ENCODE assay signal across 19 cellular contexts in the genomic region with DNA sequence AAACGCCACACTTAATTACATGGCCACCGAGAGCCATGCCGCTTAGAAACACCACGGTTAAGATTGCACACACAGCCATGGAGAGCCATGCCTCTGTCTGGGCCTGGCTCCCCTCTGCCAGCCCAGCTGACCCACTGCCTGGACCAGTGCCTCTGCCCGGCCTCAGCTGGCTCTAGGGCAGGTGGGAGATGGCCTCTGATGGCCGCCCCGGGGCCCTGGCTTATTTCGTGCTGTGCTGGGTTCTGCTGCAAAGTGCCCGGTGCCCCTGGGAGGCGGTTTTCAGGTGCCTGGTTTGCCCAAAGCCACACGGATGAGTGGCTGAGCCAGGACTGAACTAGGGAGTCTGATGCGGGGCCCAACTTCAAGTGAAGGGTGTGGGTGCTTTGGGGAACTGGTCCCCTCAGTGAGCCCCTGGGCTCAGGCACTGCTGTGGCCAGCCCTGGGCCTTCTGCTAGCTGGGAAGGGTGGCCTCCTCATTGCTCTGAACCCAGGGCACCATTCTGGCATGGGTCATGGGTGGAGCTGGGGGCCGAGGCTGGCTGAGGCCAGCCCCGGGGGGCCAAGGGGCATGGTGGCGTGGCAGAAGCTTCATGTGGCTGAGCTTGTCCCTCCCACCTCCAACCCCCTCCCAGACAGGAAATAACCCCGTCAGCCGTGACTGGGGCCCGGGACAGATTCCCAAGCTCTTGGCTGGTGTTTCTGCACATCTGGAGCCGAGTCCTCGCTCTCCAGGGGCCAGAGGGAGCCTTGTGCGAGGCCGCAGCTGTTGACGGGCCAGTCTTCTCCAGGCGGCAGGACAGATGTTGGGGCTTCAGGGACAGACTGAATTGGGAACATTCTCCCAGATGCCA. TPM values are rescaled to one million over a fixed set of nuclear protein-coding genes. Genes with fewer than 3 reads are reported as not detected.
DNase-seq lines count a peak whose midpoint lies in the region; ATAC-seq, FAIRE-seq and TF ChIP-seq lines count a peak whose summit lies in the region.
"Had no signal": no experiment of that assay in that cellular context is flagged by ENCODE, and none has a peak within 500 bp of the region (broad histone marks: within the 10 kb centered on the region; RNA-seq: fewer than 3 reads in every experiment).

No MANE protein-coding gene starts in this region.

- ATAC-seq in HepG2 (no peak), right lobe of liver (no peak), Right ventricle myocardium superior (ENCODE audit: poor library complexity) (peak; percentile 45)

- DNase-seq in HepG2 (ENCODE audit: low spot score) (no peak), right lobe of liver (no peak), Right ventricle myocardium superior (peak; percentile 83), neural crest cell (ENCODE audit: low read depth, low spot score) (no peak), smooth muscle cell (lab: John Stamatoyannopoulos, UW; ENCODE audit: unreplicated experiment) (no peak), SK-N-SH (no peak), dermis blood vessel endothelial cell (no peak)
- no peak for DNase-seq in stimulated activated naive CD4-positive, alpha-beta T cell (lab: John Stamatoyannopoulos, UW)
- DNase-seq: activated gamma-delta T cell treated with Interleukin-2 at 50 U/mL for 16 hours; foreskin melanocyte; NCI-H1048; OCI-M1; posterior cingulate gyrus; stimulated activated CD4-positive, alpha-beta T cell treated with anti-CD3 and anti-CD28 coated beads, Interleukin-1b, Interleukin-23, amount 100 ng/mL, for 48 hours; SW 1271 had no signal

- H3K27ac Mint-ChIP-seq in neural crest cell (ENCODE audit: unreplicated experiment): no peak overlapping the region

- peaks cover 37% of the 10 kb centered on the region for H3K4me1 Mint-ChIP-seq in neural crest cell

- 92% methylated on average over 5 of the region's 24 CpGs for WGBS in HepG2 (ENCODE audit: low lambda C conversion rate)
- 89% methylated on average over 4 of the region's 24 CpGs for whole genome bisulfite sequencing in right lobe of liver (ENCODE audit: insufficient coverage, low coverage, low lambda C conversion rate, missing lambda C conversion rate)
- WGBS in smooth muscle cell (ENCODE audit: low lambda C conversion rate): 69% methylated on average over 24 of the region's 24 CpGs
- 95% methylated on average over 8 of the region's 24 CpGs for WGBS in SK-N-SH (ENCODE audit: low lambda C conversion rate)

- in situ Hi-C loops in HepG2 (cut with HindIII; ENCODE audit: extremely low pct_ligation_motif_present, low pct_unique_long_range_greater_than_20kb): no loop called here

- H3K27ac ChIP-seq in HepG2 (ENCODE audit: extremely low read length, insufficient read depth, low read length) (no peak overlapping the region), right lobe of liver (no peak overlapping the region), smooth muscle cell (ENCODE audit: low read depth) (no peak overlapping the region), SK-N-SH (ENCODE audit: low read depth in 2 of 2, low read length in 1 of 2) (peak overlapping the region in 1 of 2 experiments; percentile 22; a peak in 1 of 4 replicates)

- H4K20me1 ChIP-seq in HepG2 (ENCODE audit: insufficient read depth, low read length): no peaks in the 10 kb centered on the region
- H4K20me1 ChIP-seq in smooth muscle cell (ENCODE audit: low read depth): peaks cover 19% of the 10 kb centered on the region
- no peaks in the 10 kb centered on the region for H4K20me1 ChIP-seq in SK-N-SH (ENCODE audit: insufficient read depth)

- peak overlapping the region; percentile 67 for H3K4me3 Mint-ChIP-seq in neural crest cell

- CTCF ChIA-PET in HepG2 (lab: Yijun Ruan, JAX; ENCODE audit: low intra/inter-chr PET ratio, low total read pairs) (no interaction called here), SK-N-SH (lab: Yijun Ruan, JAX) (interaction anchor here (1.3 to 2.1 kb wide), 4 partner anchors 16 to 175 kb away, joined by 3 to 20 read pairs (median 4); no protein-coding TSS in a partner anchor)

- H3F3A ChIP-seq in smooth muscle cell (ENCODE audit: low read depth) (no peaks in the 10 kb centered on the region), SK-N-SH (replicated peaks; ENCODE audit: insufficient read depth) (no peaks in the 10 kb centered on the region)

- H3K9ac ChIP-seq in HepG2 (ENCODE audit: insufficient read depth, low read depth, low read length) (no peak overlapping the region), smooth muscle cell (ENCODE audit: low read depth) (no peak overlapping the region), SK-N-SH (no peak overlapping the region)

- H3K9me2 ChIP-seq in SK-N-SH: no peaks in the 10 kb centered on the region

- H3K27me3 ChIP-seq in HepG2 (ENCODE audit: control insufficient read depth in 1 of 2, insufficient read depth in 2 of 2, low read length in 2 of 2) (peaks cover 0 to 7% of the 10 kb centered on the region in 2 experiments; a peak in 4 of 5 replicates), right lobe of liver (no peaks in the 10 kb centered on the region), smooth muscle cell (ENCODE audit: low read depth) (no peaks in the 10 kb centered on the region), SK-N-SH (ENCODE audit: insufficient read depth) (no peaks in the 10 kb centered on the region)

- H3K4me1 ChIP-seq in HepG2 (ENCODE audit: insufficient read depth, low read length) (peaks cover 35% of the 10 kb centered on the region), right lobe of liver (peaks cover 0 to 12% (median 5%) of the 10 kb centered on the region in 4 donors), smooth muscle cell (ENCODE audit: low read depth) (no peaks in the 10 kb centered on the region), SK-N-SH (ENCODE audit: control insufficient read depth in 1 of 2, insufficient read depth in 2 of 2, low read depth in 1 of 2, low read length in 1 of 2) (peaks cover 0 to 27% of the 10 kb centered on the region in 2 experiments; a peak in 1 of 4 replicates)

- no peaks in the 10 kb centered on the region for H3K36me3 ChIP-seq in HepG2 (replicated peaks in 1 of 2; ENCODE audit: control insufficient read depth in 1 of 2, insufficient read depth in 2 of 2, low read length in 2 of 2)
- H3K36me3 ChIP-seq in right lobe of liver: no peaks in the 10 kb centered on the region
- H3K36me3 ChIP-seq in smooth muscle cell (ENCODE audit: low read depth): no peaks in the 10 kb centered on the region
- H3K36me3 ChIP-seq in SK-N-SH (replicated peaks in 1 of 2; ENCODE audit: control insufficient read depth in 1 of 2, insufficient read depth in 2 of 2, low read length in 1 of 2): no peaks in the 10 kb centered on the region

- H3K79me2 ChIP-seq in HepG2 (ENCODE audit: insufficient read depth, low read length): no peaks in the 10 kb centered on the region
- no peaks in the 10 kb centered on the region for H3K79me2 ChIP-seq in smooth muscle cell (ENCODE audit: low read depth)
- no peaks in the 10 kb centered on the region for H3K79me2 ChIP-seq in SK-N-SH (ENCODE audit: insufficient read depth)

- POLR2A ChIA-PET in HepG2 (lab: Yijun Ruan, JAX): no interaction called here
- POLR2A ChIA-PET in SK-N-SH (lab: Yijun Ruan, JAX): interaction anchor here (1.2 kb wide), 1 partner anchor 15 kb away, joined by 3 read pairs; no protein-coding TSS in a partner anchor

- intact Hi-C loops in HepG2 (cut with micrococcal nuclease; ENCODE audit: unreplicated experiment) (no loop called here), right lobe of liver (cut with DNase I) (no loop called here), Right ventricle myocardium superior (cut with DNase I) (no loop called here)

- H3K9me3 ChIP-seq in HepG2 (ENCODE audit: low read length) (no peaks in the 10 kb centered on the region), right lobe of liver (no peaks in the 10 kb centered on the region), smooth muscle cell (replicated peaks; ENCODE audit: low read depth) (no peaks in the 10 kb centered on the region), SK-N-SH (no peaks in the 10 kb centered on the region)

- H3K4me3 ChIP-seq in HepG2 (replicated peaks in 1 of 3; ENCODE audit: insufficient read depth in 1 of 3, low read depth in 2 of 3, low read length in 3 of 3) (no peak overlapping the region), right lobe of liver (no peak overlapping the region), smooth muscle cell (no peak overlapping the region), SK-N-SH (ENCODE audit: low read depth in 2 of 2, low read length in 1 of 2) (no peak overlapping the region)

- H2AFZ ChIP-seq in HepG2 (ENCODE audit: low read length) (no peak overlapping the region), smooth muscle cell (ENCODE audit: low read depth) (no peak overlapping the region), SK-N-SH (ENCODE audit: low read depth) (no peak overlapping the region)

- H3K4me2 ChIP-seq in HepG2 (ENCODE audit: low read depth, low read length): no peak overlapping the region
- no peak overlapping the region for H3K4me2 ChIP-seq in smooth muscle cell
- no peak overlapping the region for H3K4me2 ChIP-seq in SK-N-SH

- H3K9me3 Mint-ChIP-seq in neural crest cell: no peaks in the 10 kb centered on the region

- TF ChIP-seq RAD21 in HepG2 (CRISPR knock-in tag; IDR thresholded peaks at IDR 0.05): no peak
- TF ChIP-seq RAD21 in SK-N-SH (IDR thresholded peaks at IDR 0.05; ENCODE audit: low read length): no peak

- no peak for TF ChIP-seq EP300 in HepG2 (IDR thresholded peaks at IDR 0.05; ENCODE audit: low read depth in 2 of 2, low read length in 2 of 2)
- TF ChIP-seq EP300 in HepG2 (CRISPR knock-in tag; IDR thresholded peaks at IDR 0.05; ENCODE audit: borderline replicate concordance): no peak
- TF ChIP-seq EP300 in SK-N-SH (IDR thresholded peaks at IDR 0.05; ENCODE audit: borderline replicate concordance in 1 of 2, low read depth in 1 of 2, low read length in 1 of 2): no peak

- no peak for TF ChIP-seq CTCF in HepG2 (CRISPR knock-in tag; IDR thresholded peaks at IDR 0.05)
- TF ChIP-seq CTCF in right lobe of liver (IDR thresholded peaks at IDR 0.05): no peak
- no peak for TF ChIP-seq CTCF in neural crest cell (conservative IDR thresholded peaks at IDR 0.05)
- no peak for TF ChIP-seq CTCF in smooth muscle cell (IDR thresholded peaks at IDR 0.05; ENCODE audit: borderline replicate concordance, insufficient read depth, poor library complexity, severe bottlenecking)
- no peak for TF ChIP-seq CTCF in SK-N-SH (IDR thresholded peaks at IDR 0.05)

- H3K27me3 Mint-ChIP-seq in neural crest cell (ENCODE audit: low read depth): no peaks in the 10 kb centered on the region

- TF ChIP-seq POLR2A in HepG2 (IDR thresholded peaks at IDR 0.05; ENCODE audit: insufficient read depth in 1 of 2, low read depth in 2 of 2, low read length in 2 of 2) (no peak), right lobe of liver (IDR thresholded peaks at IDR 0.05) (no peak)

- FAIRE-seq in HepG2 (lab: Jason Lieb, UNC): no peak
- FAIRE-seq: A204.1, GM18507 had no signal

- H3K36me3 Mint-ChIP-seq in neural crest cell (ENCODE audit: low read depth): no peaks in the 10 kb centered on the region

- BruUV-seq in HepG2 (replicated peaks; lab: Mats Ljungman, UMichigan): no TSS peak

RNA-seq across cellular contexts. Expression of a gene that starts 1.9 kb away (rescaled TPM):
- total RNA-seq in HepG2 (2016; rRNA removed; fragmentation: Illumina TruSeq; extraction: Trizol) (0.27 and 0.31 TPM in 2 replicates), right lobe of liver (10 to 100 TPM in 1 of 6 experiments, 1 to 10 TPM in 5; 1.5 to 34.6 (median 6.6) TPM), Right ventricle myocardium superior (12.5 TPM), neural crest cell (28.1 and 28.7 TPM in 2 replicates), smooth muscle cell (6.4 and 8.2 TPM in 2 replicates), dermis blood vessel endothelial cell (2.2 and 2.8 TPM in 2 replicates)
- total RNA-seq in HepG2 (2016; cell fraction: cytosol; rRNA removed; fragmentation: Illumina TruSeq; extraction: Trizol; ENCODE audit: low read depth): 0.09 and 0.10 TPM in 2 replicates
- 0.12 and 0.28 TPM in 2 replicates for total RNA-seq in HepG2 (2016; cell fraction: insoluble cytoplasmic fraction; rRNA removed; fragmentation: Illumina TruSeq; extraction: Trizol)
- total RNA-seq in HepG2 (2016; cell fraction: membrane; rRNA removed; fragmentation: Illumina TruSeq; extraction: Trizol): 0.34 TPM in 2 replicates
- 0.31 TPM in 2 replicates for total RNA-seq in HepG2 (2016; cell fraction: nucleus; rRNA removed; fragmentation: Illumina TruSeq; extraction: Trizol)
- polyA plus RNA-seq in HepG2 (2011; rRNA removed) (0.22 and 0.44 TPM in 2 replicates), smooth muscle cell (15.5 and 15.8 TPM in 2 replicates), SK-N-SH (2012; rRNA removed) (5.2 and 6.6 TPM in 2 replicates)
- 0.19 and 0.31 TPM in 2 replicates for polyA plus RNA-seq in HepG2 (2011; cell fraction: cytosol; rRNA removed)
- 0.50 and 0.85 TPM in 2 replicates for polyA plus RNA-seq in HepG2 (2011; cell fraction: nucleus; rRNA removed)
- 0.15 and 0.28 TPM in 2 replicates for polyA plus RNA-seq in HepG2 (2012)
- polyA plus RNA-seq in HepG2 (2016; cell fraction: cytosol; fragmentation: Illumina TruSeq; extraction: Trizol; ENCODE audit: low read depth): 0.09 and 0.19 TPM in 2 replicates
- 0.29 and 0.35 TPM in 2 replicates for polyA plus RNA-seq in HepG2 (2016; cell fraction: insoluble cytoplasmic fraction; fragmentation: Illumina TruSeq; extraction: Trizol; ENCODE audit: low read depth)
- polyA plus RNA-seq in HepG2 (2016; cell fraction: membrane; fragmentation: Illumina TruSeq; extraction: Trizol; ENCODE audit: low read depth): 0.34 and 0.41 TPM in 2 replicates
- polyA plus RNA-seq in HepG2 (2016; cell fraction: nucleus; fragmentation: Illumina TruSeq; extraction: Trizol; ENCODE audit: insufficient read depth, low read depth): 0.17 and 0.36 TPM in 2 replicates
- polyA minus RNA-seq in HepG2 (2011; rRNA and poly(A)+ RNA removed; ENCODE audit: low replicate concordance): 0.98 and 5.5 TPM in 2 replicates
- polyA minus RNA-seq in HepG2 (2011; cell fraction: cytosol; rRNA and poly(A)+ RNA removed): 0.30 and 0.44 TPM in 2 replicates
- polyA minus RNA-seq in HepG2 (2011; cell fraction: nucleus; rRNA and poly(A)+ RNA removed): 0.25 and 0.26 TPM in 2 replicates
- polyA plus RNA-seq in SK-N-SH (2012; cell fraction: cytosol; rRNA removed): 2.3 and 4.2 TPM in 2 replicates
- 13.1 and 18.0 TPM in 2 replicates for polyA plus RNA-seq in SK-N-SH (2012; cell fraction: nucleus; rRNA removed)

RNA-seq across cellular contexts. Expression of a gene that starts 18.8 kb away (rescaled TPM):
- total RNA-seq in HepG2 (2016; rRNA removed; fragmentation: Illumina TruSeq; extraction: Trizol) (not detected in 2 replicates), right lobe of liver (not detected), Right ventricle myocardium superior (not detected), neural crest cell (23.6 and 25.2 TPM in 2 replicates), smooth muscle cell (not detected in 2 replicates), dermis blood vessel endothelial cell (not detected in 2 replicates)
- not detected in 2 replicates for total RNA-seq in HepG2 (2016; cell fraction: cytosol; rRNA removed; fragmentation: Illumina TruSeq; extraction: Trizol; ENCODE audit: low read depth)
- not detected in 2 replicates for total RNA-seq in HepG2 (2016; cell fraction: insoluble cytoplasmic fraction; rRNA removed; fragmentation: Illumina TruSeq; extraction: Trizol)
- not detected in 2 replicates for total RNA-seq in HepG2 (2016; cell fraction: membrane; rRNA removed; fragmentation: Illumina TruSeq; extraction: Trizol)
- not detected in 2 replicates for total RNA-seq in HepG2 (2016; cell fraction: nucleus; rRNA removed; fragmentation: Illumina TruSeq; extraction: Trizol)
- polyA plus RNA-seq in HepG2 (2011; rRNA removed) (not detected in 2 replicates), smooth muscle cell (not detected in 2 replicates), SK-N-SH (2012; rRNA removed) (not detected in 2 replicates)
- not detected in 2 replicates for polyA plus RNA-seq in HepG2 (2011; cell fraction: cytosol; rRNA removed)
- not detected in 2 replicates for polyA plus RNA-seq in HepG2 (2011; cell fraction: nucleus; rRNA removed)
- not detected in 2 replicates for polyA plus RNA-seq in HepG2 (2012)
- polyA plus RNA-seq in HepG2 (2016; cell fraction: cytosol; fragmentation: Illumina TruSeq; extraction: Trizol; ENCODE audit: low read depth): not detected in 2 replicates
- polyA plus RNA-seq in HepG2 (2016; cell fraction: insoluble cytoplasmic fraction; fragmentation: Illumina TruSeq; extraction: Trizol; ENCODE audit: low read depth): not detected in 2 replicates
- not detected in 2 replicates for polyA plus RNA-seq in HepG2 (2016; cell fraction: membrane; fragmentation: Illumina TruSeq; extraction: Trizol; ENCODE audit: low read depth)
- not detected in 2 replicates for polyA plus RNA-seq in HepG2 (2016; cell fraction: nucleus; fragmentation: Illumina TruSeq; extraction: Trizol; ENCODE audit: insufficient read depth, low read depth)
- polyA minus RNA-seq in HepG2 (2011; rRNA and poly(A)+ RNA removed; ENCODE audit: low replicate concordance): not detected in 2 replicates
- not detected in 2 replicates for polyA minus RNA-seq in HepG2 (2011; cell fraction: cytosol; rRNA and poly(A)+ RNA removed)
- polyA minus RNA-seq in HepG2 (2011; cell fraction: nucleus; rRNA and poly(A)+ RNA removed): not detected in 2 replicates
- not detected in 2 replicates for polyA plus RNA-seq in SK-N-SH (2012; cell fraction: cytosol; rRNA removed)
- not detected in 2 replicates for polyA plus RNA-seq in SK-N-SH (2012; cell fraction: nucleus; rRNA removed)
- total RNA-seq: activated CD8-positive, alpha-beta memory T cell treated with anti-CD3 and anti-CD28 coated beads for 36 hours; temporal lobe had no signal

RNA-seq across cellular contexts. Expression of a gene that starts 27.0 kb away (rescaled TPM):
- total RNA-seq in HepG2 (2016; rRNA removed; fragmentation: Illumina TruSeq; extraction: Trizol) (61.7 and 69.7 TPM in 2 replicates), right lobe of liver (10 to 100 TPM; 15.9 to 28.5 (median 20.4) TPM), Right ventricle myocardium superior (48.8 TPM), neural crest cell (85.4 and 92.8 TPM in 2 replicates), smooth muscle cell (55.1 and 66.8 TPM in 2 replicates), dermis blood vessel endothelial cell (81.7 and 121 TPM in 2 replicates)
- 23.7 and 29.8 TPM in 2 replicates for total RNA-seq in HepG2 (2016; cell fraction: cytosol; rRNA removed; fragmentation: Illumina TruSeq; extraction: Trizol; ENCODE audit: low read depth)
- 60.0 and 68.5 TPM in 2 replicates for total RNA-seq in HepG2 (2016; cell fraction: insoluble cytoplasmic fraction; rRNA removed; fragmentation: Illumina TruSeq; extraction: Trizol)
- 90.0 and 91.4 TPM in 2 replicates for total RNA-seq in HepG2 (2016; cell fraction: membrane; rRNA removed; fragmentation: Illumina TruSeq; extraction: Trizol)
- total RNA-seq in HepG2 (2016; cell fraction: nucleus; rRNA removed; fragmentation: Illumina TruSeq; extraction: Trizol): 45.6 and 50.8 TPM in 2 replicates
- polyA plus RNA-seq in HepG2 (2011; rRNA removed) (23.1 and 24.6 TPM in 2 replicates), smooth muscle cell (34.7 and 36.6 TPM in 2 replicates), SK-N-SH (2012; rRNA removed) (40.2 and 43.7 TPM in 2 replicates)
- 23.8 and 31.3 TPM in 2 replicates for polyA plus RNA-seq in HepG2 (2011; cell fraction: cytosol; rRNA removed)
- 8.9 and 10.8 TPM in 2 replicates for polyA plus RNA-seq in HepG2 (2011; cell fraction: nucleus; rRNA removed)
- 26.0 and 27.3 TPM in 2 replicates for polyA plus RNA-seq in HepG2 (2012)
- 38.8 and 46.6 TPM in 2 replicates for polyA plus RNA-seq in HepG2 (2016; cell fraction: cytosol; fragmentation: Illumina TruSeq; extraction: Trizol; ENCODE audit: low read depth)
- 66.5 and 67.0 TPM in 2 replicates for polyA plus RNA-seq in HepG2 (2016; cell fraction: insoluble cytoplasmic fraction; fragmentation: Illumina TruSeq; extraction: Trizol; ENCODE audit: low read depth)
- polyA plus RNA-seq in HepG2 (2016; cell fraction: membrane; fragmentation: Illumina TruSeq; extraction: Trizol; ENCODE audit: low read depth): 87.3 and 91.3 TPM in 2 replicates
- 77.9 and 79.1 TPM in 2 replicates for polyA plus RNA-seq in HepG2 (2016; cell fraction: nucleus; fragmentation: Illumina TruSeq; extraction: Trizol; ENCODE audit: insufficient read depth, low read depth)
- 42.4 and 109 TPM in 2 replicates for polyA minus RNA-seq in HepG2 (2011; rRNA and poly(A)+ RNA removed; ENCODE audit: low replicate concordance)
- polyA minus RNA-seq in HepG2 (2011; cell fraction: cytosol; rRNA and poly(A)+ RNA removed): 24.0 and 31.1 TPM in 2 replicates
- polyA minus RNA-seq in HepG2 (2011; cell fraction: nucleus; rRNA and poly(A)+ RNA removed): 12.5 and 14.2 TPM in 2 replicates
- polyA plus RNA-seq in SK-N-SH (2012; cell fraction: cytosol; rRNA removed): 41.9 and 51.0 TPM in 2 replicates
- polyA plus RNA-seq in SK-N-SH (2012; cell fraction: nucleus; rRNA removed): 16.5 and 21.6 TPM in 2 replicates

RNA-seq across cellular contexts. Expression of a gene that starts 56.9 kb away (rescaled TPM):
- 1.7 and 9.8 TPM in 2 replicates for total RNA-seq in HepG2 (2016; rRNA removed; fragmentation: Illumina TruSeq; extraction: Trizol)
- 2.0 and 3.0 TPM in 2 replicates for total RNA-seq in HepG2 (2016; cell fraction: cytosol; rRNA removed; fragmentation: Illumina TruSeq; extraction: Trizol; ENCODE audit: low read depth)
- 2.1 and 8.9 TPM in 2 replicates for total RNA-seq in HepG2 (2016; cell fraction: insoluble cytoplasmic fraction; rRNA removed; fragmentation: Illumina TruSeq; extraction: Trizol)
- total RNA-seq in HepG2 (2016; cell fraction: membrane; rRNA removed; fragmentation: Illumina TruSeq; extraction: Trizol): 2.4 and 2.5 TPM in 2 replicates
- total RNA-seq in HepG2 (2016; cell fraction: nucleus; rRNA removed; fragmentation: Illumina TruSeq; extraction: Trizol): 14.8 and 17.7 TPM in 2 replicates
- 15.9 and 17.9 TPM in 2 replicates for polyA plus RNA-seq in HepG2 (2011; rRNA removed)
- 3.1 and 5.5 TPM in 2 replicates for polyA plus RNA-seq in HepG2 (2011; cell fraction: cytosol; rRNA removed)
- 282 and 411 TPM in 2 replicates for polyA plus RNA-seq in HepG2 (2011; cell fraction: nucleus; rRNA removed)
- 3.9 and 4.0 TPM in 2 replicates for polyA plus RNA-seq in HepG2 (2012)
- 0.45 and 0.62 TPM in 2 replicates for polyA plus RNA-seq in HepG2 (2016; cell fraction: cytosol; fragmentation: Illumina TruSeq; extraction: Trizol; ENCODE audit: low read depth)
- 1.8 and 3.9 TPM in 2 replicates for polyA plus RNA-seq in HepG2 (2016; cell fraction: insoluble cytoplasmic fraction; fragmentation: Illumina TruSeq; extraction: Trizol; ENCODE audit: low read depth)
- 0.85 and 1.2 TPM in 2 replicates for polyA plus RNA-seq in HepG2 (2016; cell fraction: membrane; fragmentation: Illumina TruSeq; extraction: Trizol; ENCODE audit: low read depth)
- 47.0 and 48.9 TPM in 2 replicates for polyA plus RNA-seq in HepG2 (2016; cell fraction: nucleus; fragmentation: Illumina TruSeq; extraction: Trizol; ENCODE audit: insufficient read depth, low read depth)
- polyA minus RNA-seq in HepG2 (2011; rRNA and poly(A)+ RNA removed; ENCODE audit: low replicate concordance): 16.5 and 27.5 TPM in 2 replicates
- polyA minus RNA-seq in HepG2 (2011; cell fraction: cytosol; rRNA and poly(A)+ RNA removed): 2.5 TPM in 2 replicates
- 30.0 and 38.2 TPM in 2 replicates for polyA minus RNA-seq in HepG2 (2011; cell fraction: nucleus; rRNA and poly(A)+ RNA removed)
- 10 to 100 TPM in 5 of 6 experiments, 1 to 10 TPM in 1; 8.4 to 20.5 (median 14.4) TPM for total RNA-seq in right lobe of liver
- total RNA-seq in Right ventricle myocardium superior: 70.1 TPM
- total RNA-seq in neural crest cell: 3.8 and 4.9 TPM in 2 replicates
- 1.8 and 4.8 TPM in 2 replicates for total RNA-seq in smooth muscle cell
- 2.0 and 4.0 TPM in 2 replicates for polyA plus RNA-seq in smooth muscle cell
- polyA plus RNA-seq in SK-N-SH (2012; rRNA removed): 19.2 and 25.4 TPM in 2 replicates
- 2.5 and 4.0 TPM in 2 replicates for polyA plus RNA-seq in SK-N-SH (2012; cell fraction: cytosol; rRNA removed)
- 134 and 388 TPM in 2 replicates for polyA plus RNA-seq in SK-N-SH (2012; cell fraction: nucleus; rRNA removed)
- 3.4 and 37.6 TPM in 2 replicates for total RNA-seq in dermis blood vessel endothelial cell

Comparison
In these comparisons a context has a peak if more than half of its experiments do, and no peak if none do; other contexts are left out.
1. RNA of a gene that starts 18.8 kb away (total RNA-seq): 23.6 to 25.2 TPM in neural crest cell; not detected in HepG2, not detected in right lobe of liver, not detected in Right ventricle myocardium superior (single experiment), not detected in smooth muscle cell and not detected in dermis blood vessel endothelial cell; every median in the first group is over 10 times any median in the second.